Comparison of ENCODE assay signal across 9 cellular contexts in genomic region chr1:3319874-3320245, GRCh38.
A peak's percentile ranks its signal among the peaks of the same experiment; 100 is the strongest.
DNase-seq lines count a peak whose midpoint lies in the region; ATAC-seq and TF ChIP-seq lines count a peak whose summit lies in the region.
"Had no signal": no experiment of that assay in that cellular context is flagged by ENCODE, and none has a peak within 500 bp of the region (broad histone marks: within the 10 kb centered on the region; RNA-seq: fewer than 3 reads in every experiment).

No MANE protein-coding gene starts in this region.

- H3K36me3 ChIP-seq in BE2C, result no peaks in the 10 kb centered on the region

- intact Hi-C loops in left ventricle myocardium superior (cut with micrococcal nuclease), result no loop called here
- intact Hi-C loops in posterior vena cava (cut with DNase I), result loop anchor here in 1 of 2 donors (5.0 kb wide), 1 partner anchor 32 kb away; no protein-coding TSS in a partner anchor

- TF ChIP-seq CTCF in BE2C (IDR thresholded peaks at IDR 0.05; ENCODE audit: low read depth, low read length), result peak; percentile 68
- peak; percentile 30; the same call in 1 of the 2 replicates for TF ChIP-seq CTCF in GM12874 (IDR thresholded peaks at IDR 0.05; ENCODE audit: insufficient read depth, low read depth, low read length)

- DNase-seq in BE2C (no peak), NCI-H2171 treated with DMSO at 0.1 percent for 48 hours (lab: John Stamatoyannopoulos, UW) (peak; percentile 61), left ventricle myocardium superior (peak; percentile 12), posterior vena cava (ENCODE audit: low spot score) (no peak)
- peak; percentile 57 for DNase-seq in activated CD8-positive, alpha-beta memory T cell treated with anti-CD3 and anti-CD28 coated beads, Interleukin-2, amount 50 U/mL, for 48 hours
- DNase-seq in stimulated activated CD4-positive, alpha-beta T cell treated with anti-CD3 and anti-CD28 coated beads, Interleukin-15, amount 100 ng/mL, for 48 hours (ENCODE audit: low read depth in 2 of 2), result peak; percentile 20 to 36

- no peak overlapping the region for H3K4me3 ChIP-seq in BE2C (ENCODE audit: low read depth, low read length)

- H3K9me3 ChIP-seq in BE2C, result no peaks in the 10 kb centered on the region

- no peaks in the 10 kb centered on the region for H3K4me1 ChIP-seq in BE2C

- ATAC-seq in left ventricle myocardium superior (peak; percentile 41), HG02798 (IDR thresholded peaks at IDR 0.05; ENCODE audit: poor library complexity, unreplicated experiment) (no peak)
- ATAC-seq: naive thymus-derived CD8-positive, alpha-beta T cell had no signal

- H3K27me3 ChIP-seq in BE2C, result no peaks in the 10 kb centered on the region

Comparison
In these comparisons a context has a peak if more than half of its experiments do, and no peak if none do; other contexts are left out.
1. DNase-seq: peak in NCI-H2171 treated with DMSO at 0.1 percent for 48 hours (single experiment), activated CD8-positive, alpha-beta memory T cell treated with anti-CD3 and anti-CD28 coated beads, Interleukin-2, amount 50 U/mL, for 48 hours (single experiment), left ventricle myocardium superior (single experiment) and stimulated activated CD4-positive, alpha-beta T cell treated with anti-CD3 and anti-CD28 coated beads, Interleukin-15, amount 100 ng/mL, for 48 hours (2 of 2); none in BE2C (single experiment) and posterior vena cava (single experiment).